Comparison of ENCODE assay signal across 13 cellular contexts in the genomic region with DNA sequence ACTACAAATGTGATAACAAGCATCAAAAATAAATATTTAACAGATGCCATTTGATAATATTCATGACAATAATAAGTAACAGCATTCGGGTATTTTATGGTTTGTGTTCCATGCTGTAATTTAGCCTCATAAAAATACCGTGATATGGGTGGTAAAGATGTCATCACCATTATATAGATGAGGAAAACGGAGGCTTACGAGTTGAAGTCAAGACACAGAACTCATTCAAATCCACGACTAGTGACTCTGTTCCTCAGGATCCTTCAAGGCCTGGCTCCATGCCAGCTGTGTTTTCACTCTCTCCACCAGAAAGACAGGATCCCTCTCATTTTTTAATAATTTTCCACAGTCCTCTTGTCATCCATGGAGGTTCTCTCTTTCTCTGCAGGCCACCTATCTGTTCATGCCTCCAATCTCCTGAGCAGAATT.
DNase-seq lines count a peak whose midpoint lies in the region; ATAC-seq and TF ChIP-seq lines count a peak whose summit lies in the region.
"Had no signal": no experiment of that assay in that cellular context is flagged by ENCODE, and none has a peak within 500 bp of the region (broad histone marks: within the 10 kb centered on the region; RNA-seq: fewer than 3 reads in every experiment).

No MANE protein-coding gene starts in this region.

- H3K4me2 ChIP-seq in mesenchymal stem cell (ENCODE audit: low read length, poor library complexity, severe bottlenecking): no peak overlapping the region
- no peak overlapping the region for H3K4me2 ChIP-seq in PC-9

- no TSS peak for BruUV-seq in PC-9 (replicated peaks; lab: Mats Ljungman, UMichigan)

- H3K18ac ChIP-seq in mesenchymal stem cell (ENCODE audit: low read depth in 1 of 2, low read length in 2 of 2): no peak overlapping the region

- ATAC-seq in RWPE2 (ENCODE audit: low read depth) (no peak), GM18873 (IDR thresholded peaks at IDR 0.05; ENCODE audit: low FRiP score, unreplicated experiment) (no peak), HG02763 (IDR thresholded peaks at IDR 0.05; ENCODE audit: unreplicated experiment) (no peak)

- no peaks in the 10 kb centered on the region for H3K9me2 ChIP-seq in PC-9 (ENCODE audit: insufficient read depth)

- H2AK5ac ChIP-seq in mesenchymal stem cell (ENCODE audit: low read length, severe bottlenecking): no peak overlapping the region

- H3K4me1 ChIP-seq in RWPE2 (ENCODE audit: insufficient read depth, poor library complexity, severe bottlenecking): peaks cover 37% of the 10 kb centered on the region
- no peaks in the 10 kb centered on the region for H3K4me1 ChIP-seq in esophagus (ENCODE audit: control insufficient read depth in 2 of 2, insufficient read depth in 2 of 2, low read length in 1 of 2)
- H3K4me1 ChIP-seq in mesenchymal stem cell (ENCODE audit: control insufficient read depth, insufficient read depth, low read depth, low read length): peaks cover 2% of the 10 kb centered on the region
- peaks cover 43% of the 10 kb centered on the region for H3K4me1 ChIP-seq in suprapubic skin
- H3K4me1 ChIP-seq in PC-9 (replicated peaks; ENCODE audit: insufficient read depth): no peaks in the 10 kb centered on the region
- H3K4me1 ChIP-seq: BE2C had no signal

- H3K36me3 ChIP-seq in RWPE2 (ENCODE audit: low read depth): peaks cover 46% of the 10 kb centered on the region
- H3K36me3 ChIP-seq in esophagus (ENCODE audit: control insufficient read depth in 2 of 2, insufficient read depth in 2 of 2, low read length in 1 of 2): no peaks in the 10 kb centered on the region
- peaks cover 0 to 7% of the 10 kb centered on the region in 2 experiments for H3K36me3 ChIP-seq in mesenchymal stem cell (ENCODE audit: control insufficient read depth in 1 of 2, insufficient read depth in 2 of 2, low read depth in 1 of 2, low read length in 2 of 2)
- H3K36me3 ChIP-seq in suprapubic skin: no peaks in the 10 kb centered on the region
- no peaks in the 10 kb centered on the region for H3K36me3 ChIP-seq in PC-9 (ENCODE audit: low read depth)
- H3K36me3 ChIP-seq: BE2C had no signal

- H2BK12ac ChIP-seq in mesenchymal stem cell (ENCODE audit: low read length in 2 of 2): no peak overlapping the region

- H4K8ac ChIP-seq in mesenchymal stem cell (ENCODE audit: low read length): no peak overlapping the region

- no peaks in the 10 kb centered on the region for H3F3A ChIP-seq in PC-9 (ENCODE audit: insufficient read depth, low read depth)

- H4K20me1 ChIP-seq in PC-9 (ENCODE audit: insufficient read depth): no peaks in the 10 kb centered on the region

- no peak overlapping the region for H2BK5ac ChIP-seq in mesenchymal stem cell (ENCODE audit: low read depth, low read length, poor library complexity, severe bottlenecking)

- TF ChIP-seq EP300 in suprapubic skin (IDR thresholded peaks at IDR 0.05): no peak

- no peaks in the 10 kb centered on the region for H3K27me3 ChIP-seq in RWPE2 (ENCODE audit: insufficient read depth, poor library complexity, severe bottlenecking)
- no peaks in the 10 kb centered on the region for H3K27me3 ChIP-seq in esophagus (ENCODE audit: control insufficient read depth in 1 of 2, insufficient read depth in 2 of 2, low read length in 2 of 2)
- no peaks in the 10 kb centered on the region for H3K27me3 ChIP-seq in mesenchymal stem cell (ENCODE audit: control insufficient read depth in 1 of 2, insufficient read depth in 1 of 2, low read length in 2 of 2)
- no peaks in the 10 kb centered on the region for H3K27me3 ChIP-seq in suprapubic skin
- no peaks in the 10 kb centered on the region for H3K27me3 ChIP-seq in PC-9 (ENCODE audit: insufficient read depth, low read depth)
- H3K27me3 ChIP-seq: BE2C had no signal

- H3K4me3 ChIP-seq in RWPE2 (ENCODE audit: severe bottlenecking): no peak overlapping the region
- peak overlapping the region in 1 of 2 donors; percentile 15 for H3K4me3 ChIP-seq in esophagus (ENCODE audit: low read depth in 1 of 2, low read length in 2 of 2)
- H3K4me3 ChIP-seq in mesenchymal stem cell (ENCODE audit: insufficient read depth in 1 of 2, low read depth in 1 of 2, low read length in 2 of 2): peak overlapping the region in 1 of 2 experiments; percentile 62
- peak overlapping the region; percentile 21 for H3K4me3 ChIP-seq in suprapubic skin
- no peak overlapping the region for H3K4me3 ChIP-seq in PC-9

- H4K91ac ChIP-seq in mesenchymal stem cell (ENCODE audit: low read length): no peak overlapping the region

- no peak overlapping the region for H3K4ac ChIP-seq in mesenchymal stem cell (ENCODE audit: low read depth in 1 of 2, low read length in 2 of 2)

- TF ChIP-seq POLR2A in suprapubic skin (IDR thresholded peaks at IDR 0.05): no peak

- no peak overlapping the region for H3K14ac ChIP-seq in mesenchymal stem cell (ENCODE audit: low read length in 2 of 2)

- no peak overlapping the region for H2BK120ac ChIP-seq in mesenchymal stem cell (ENCODE audit: low read depth, low read length)

- CTCF ChIA-PET in PC-9 (lab: Charles Lee): no interaction called here

- no peak overlapping the region for H2BK15ac ChIP-seq in mesenchymal stem cell (ENCODE audit: low read depth, poor library complexity, severe bottlenecking)

- H2AFZ ChIP-seq in mesenchymal stem cell (ENCODE audit: low read depth, low read length) (no peak overlapping the region), PC-9 (no peak overlapping the region)

- POLR2A ChIA-PET in PC-9 (lab: Charles Lee; ENCODE audit: unreplicated experiment): interaction anchor here (0.7 kb wide), 1 partner anchor 83 kb away, joined by 39 read pairs; no protein-coding TSS in a partner anchor

- peaks cover 44% of the 10 kb centered on the region for H3K79me1 ChIP-seq in mesenchymal stem cell (replicated peaks; ENCODE audit: low read length, poor library complexity, severe bottlenecking)

- H3K9me3 ChIP-seq in RWPE2 (ENCODE audit: severe bottlenecking) (no peaks in the 10 kb centered on the region), esophagus (ENCODE audit: control insufficient read depth in 2 of 2, insufficient read depth in 1 of 2, low read depth in 1 of 2, low read length in 1 of 2) (no peaks in the 10 kb centered on the region), mesenchymal stem cell (ENCODE audit: control insufficient read depth, low read length) (no peaks in the 10 kb centered on the region), suprapubic skin (no peaks in the 10 kb centered on the region), PC-9 (ENCODE audit: insufficient read depth, low read depth) (no peaks in the 10 kb centered on the region)
- H3K9me3 ChIP-seq: BE2C had no signal

- no peak overlapping the region for H3K23ac ChIP-seq in mesenchymal stem cell (ENCODE audit: low read length in 2 of 2)

- peak overlapping the region; percentile 68 for H3K9ac ChIP-seq in mesenchymal stem cell (ENCODE audit: low read length)

- intact Hi-C loops in PC-9 (cut with micrococcal nuclease; ENCODE audit: unreplicated experiment): loop anchor here (10.0 kb wide), 1 partner anchor 85 kb away; no protein-coding TSS in a partner anchor

- peak overlapping the region; percentile 95 for H3K27ac ChIP-seq in RWPE2 (ENCODE audit: poor library complexity, severe bottlenecking)
- H3K27ac ChIP-seq in esophagus (ENCODE audit: low read depth in 2 of 2, low read length in 1 of 2): peak overlapping the region; percentile 38 to 83
- H3K27ac ChIP-seq in mesenchymal stem cell (ENCODE audit: low read length, poor library complexity, severe bottlenecking): no peak overlapping the region
- peak overlapping the region; percentile 86 for H3K27ac ChIP-seq in suprapubic skin
- no peak overlapping the region for H3K27ac ChIP-seq in PC-9

- no peak for DNase-seq in RWPE2 (ENCODE audit: low spot score)
- DNase-seq in mesenchymal stem cell: no peak
- peak in 1 of 2 donors; percentile 74 for DNase-seq in suprapubic skin (ENCODE audit: low spot score in 2 of 2)
- DNase-seq in GM20000 (ENCODE audit: low spot score): no peak
- DNase-seq in PC-9: no peak
- DNase-seq: activated naive CD4-positive, alpha-beta T cell treated with anti-CD3 and anti-CD28 coated beads, Interleukin-2, amount 10 ng/mL, durations not matched to agents 7 days and 5 days; BE2C; dermis blood vessel endothelial cell; GF-D8; NCI-H2171 treated with DMSO at 0.1 percent for 48 hours had no signal

- TF ChIP-seq CTCF in RWPE2 (IDR thresholded peaks at IDR 0.05; ENCODE audit: poor library complexity, severe bottlenecking) (no peak), suprapubic skin (IDR thresholded peaks at IDR 0.05) (no peak), GM20000 (IDR thresholded peaks at IDR 0.05; ENCODE audit: extremely low read depth, missing control alignments) (no peak), PC-9 (conservative IDR thresholded peaks at IDR 0.05) (no peak)

- H3K79me2 ChIP-seq in PC-9 (ENCODE audit: low read depth): no peaks in the 10 kb centered on the region

- 66 to 71% methylated on average over 5 of the region's 5 CpGs for WGBS in esophagus, 2 donors
- 91% methylated on average over 5 of the region's 5 CpGs for WGBS in mesenchymal stem cell
- 36% methylated on average over 5 of the region's 5 CpGs for WGBS in suprapubic skin

Comparison
In these comparisons a context has a peak if more than half of its experiments do, and no peak if none do; other contexts are left out.
1. H3K27ac ChIP-seq: peak in RWPE2 (single experiment), esophagus (2 of 2) and suprapubic skin (single experiment); none in mesenchymal stem cell (single experiment) and PC-9 (single experiment).